In genomic region chr5:72957337-72957736, GRCh38 we compare ENCODE assay signal across 8 cellular contexts. TPM values are rescaled to one million over a fixed set of nuclear protein-coding genes. Genes with fewer than 3 reads are reported as not detected.
A peak's percentile ranks its signal among the peaks of the same experiment; 100 is the strongest.
DNase-seq lines count a peak whose midpoint lies in the region; ATAC-seq, FAIRE-seq and TF ChIP-seq lines count a peak whose summit lies in the region.

No MANE protein-coding gene starts in this region.

- H2AFZ ChIP-seq in IMR-90 (replicated peaks; ENCODE audit: low read length, poor library complexity) (no peak overlapping the region), keratinocyte (ENCODE audit: control insufficient read depth, low read length) (no peak overlapping the region)

- TF ChIP-seq POLR2A in IMR-90 (IDR thresholded peaks at IDR 0.05; ENCODE audit: low read depth, low read length), result no peak
- no peak for TF ChIP-seq POLR2A in spleen (IDR thresholded peaks at IDR 0.05)

- peak overlapping the region; percentile 81 for H3K4me3 ChIP-seq in IMR-90 (ENCODE audit: insufficient read depth, low read depth, low read length)
- peak overlapping the region; percentile 83 to 95 for H3K4me3 ChIP-seq in ascending aorta
- peak overlapping the region; percentile 74 to 96 (median 91) for H3K4me3 ChIP-seq in keratinocyte (ENCODE audit: control insufficient read depth in 2 of 3, extremely low read depth in 1 of 3, insufficient read depth in 2 of 3, low read depth in 1 of 3, low read length in 3 of 3)
- H3K4me3 ChIP-seq in spleen, result peak overlapping the region; percentile 10 to 91 (median 83)

- H4K91ac ChIP-seq in IMR-90 (ENCODE audit: insufficient read depth, low read depth, low read length), result no peak overlapping the region

- no CpG with 5 or more reads among the region's 1 CpG for WGBS in IMR-90 (ENCODE audit: extremely low coverage in 2 of 2, insufficient read length in 1 of 2), 2 experiments
- 71 to 90% (median 87%) methylated on average over 1 of the region's 1 CpG for WGBS in spleen, 5 donors

- ATAC-seq in IMR-90 (ENCODE audit: low read depth) (no peak), GM18870 (IDR thresholded peaks at IDR 0.05; ENCODE audit: unreplicated experiment) (no peak)

- no peaks in the 10 kb centered on the region for H3K9me3 ChIP-seq in IMR-90 (ENCODE audit: control insufficient read depth, insufficient read depth, low read length)
- H3K9me3 ChIP-seq in ascending aorta, result no peaks in the 10 kb centered on the region
- no peaks in the 10 kb centered on the region for H3K9me3 ChIP-seq in keratinocyte (ENCODE audit: control insufficient read depth, low read depth, low read length)
- H3K9me3 ChIP-seq in spleen, result no peaks in the 10 kb centered on the region

- peak overlapping the region; percentile 86 for H2BK5ac ChIP-seq in IMR-90 (ENCODE audit: low read depth, low read length, poor library complexity, severe bottlenecking)

- no peak overlapping the region for H2AK5ac ChIP-seq in IMR-90 (ENCODE audit: low read depth, low read length)

- peak overlapping the region; percentile 80; the same call in 1 of the 2 replicates for H3K23ac ChIP-seq in IMR-90 (ENCODE audit: low read depth, low read length)

- peak overlapping the region; percentile 43; the same call in 1 of the 2 replicates for H3K14ac ChIP-seq in IMR-90 (replicated peaks; ENCODE audit: low read depth, low read length)

- H3K27ac ChIP-seq in IMR-90 (ENCODE audit: insufficient read depth, low read length) (peak overlapping the region; percentile 56; the same call in 1 of the 2 replicates), ascending aorta (peak overlapping the region; percentile 97 to 98), keratinocyte (ENCODE audit: control insufficient read depth, insufficient read depth, low read length) (peak overlapping the region; percentile 99), spleen (peak overlapping the region in 7 of 8 donors; percentile 5 to 97 (median 95))

- CTCF ChIA-PET in IMR-90 (lab: Yijun Ruan, JAX), result no interaction called here

- no peak overlapping the region for H2BK15ac ChIP-seq in IMR-90 (ENCODE audit: low read depth, low read length)

- TF ChIP-seq RAD21 in IMR-90 (IDR thresholded peaks at IDR 0.05; ENCODE audit: low read length), result no peak

- no peak for TF ChIP-seq CTCF in IMR-90 (conservative IDR thresholded peaks at IDR 0.05; ENCODE audit: low read depth, low read length)
- TF ChIP-seq CTCF in ascending aorta (IDR thresholded peaks at IDR 0.05), result no peak
- TF ChIP-seq CTCF in keratinocyte (optimal IDR thresholded peaks at IDR 0.05 in 1 of 3, IDR thresholded peaks at IDR 0.05 in 1 of 3, conservative IDR thresholded peaks at IDR 0.05 in 1 of 3; ENCODE audit: extremely low read depth in 1 of 3, insufficient read depth in 2 of 3, low read length in 3 of 3), result no peak
- no peak for TF ChIP-seq CTCF in spleen (IDR thresholded peaks at IDR 0.05 in 8 of 11, conservative IDR thresholded peaks at IDR 0.05 in 3 of 11)

- DNase-seq in IMR-90 (no peak), ascending aorta (ENCODE audit: low spot score in 2 of 2) (no peak), keratinocyte (ENCODE audit: low read depth, low spot score) (no peak), spleen (no peak), nucleus accumbens (lab: John Stamatoyannopoulos, UW) (no peak), ureter (ENCODE audit: low spot score) (no peak)
- DNase-seq in stimulated activated CD4-positive, alpha-beta T cell treated with anti-CD3 and anti-CD28 coated beads, Interleukin-2, amount 100 ng/mL, for 24 hours, result no peak

- peaks cover 3% of the 10 kb centered on the region for H3K9me1 ChIP-seq in IMR-90 (ENCODE audit: insufficient read depth, low read length)
- no peaks in the 10 kb centered on the region for H3K9me1 ChIP-seq in keratinocyte (ENCODE audit: control insufficient read depth, extremely low read depth, insufficient read depth, low read length)

- H3K4me2 ChIP-seq in IMR-90 (ENCODE audit: low read depth, low read length) (peak overlapping the region; percentile 98), keratinocyte (ENCODE audit: control insufficient read depth, extremely low read depth, insufficient read depth, low read depth, low read length) (peak overlapping the region; percentile 77)

- no peak overlapping the region for H3K56ac ChIP-seq in IMR-90 (ENCODE audit: extremely low read depth, insufficient read depth, low read length)

- peak overlapping the region in 1 of 2 experiments; percentile 39; a peak in 1 of 4 replicates for H4K8ac ChIP-seq in IMR-90 (ENCODE audit: low read depth in 2 of 2, low read length in 2 of 2)

- H3K4me1 ChIP-seq in IMR-90 (ENCODE audit: control insufficient read depth, insufficient read depth, low read length) (peaks cover 8% of the 10 kb centered on the region; the same call in 1 of the 2 replicates), ascending aorta (peaks cover 0 to 22% of the 10 kb centered on the region in 2 donors), keratinocyte (ENCODE audit: control insufficient read depth, extremely low read depth, insufficient read depth, low read length) (peaks cover 26% of the 10 kb centered on the region), spleen (peaks cover 0 to 58% (median 37%) of the 10 kb centered on the region in 6 donors)

- H2BK20ac ChIP-seq in IMR-90 (ENCODE audit: low read depth, low read length), result no peak overlapping the region

- peak overlapping the region; percentile 41; the same call in 1 of the 2 replicates for H3K4ac ChIP-seq in IMR-90 (ENCODE audit: low read depth, low read length)

- H2AK9ac ChIP-seq in IMR-90 (replicated peaks; ENCODE audit: low read depth, low read length, poor library complexity), result no peak overlapping the region

- H4K20me1 ChIP-seq in IMR-90 (ENCODE audit: insufficient read depth, low read length), result peaks cover 5% of the 10 kb centered on the region; the same call in 1 of the 2 replicates
- no peaks in the 10 kb centered on the region for H4K20me1 ChIP-seq in keratinocyte (ENCODE audit: control insufficient read depth, extremely low read depth, insufficient read depth, low read length)

- no peak overlapping the region for H4K5ac ChIP-seq in IMR-90 (ENCODE audit: low read depth, low read length)

- BruUV-seq in IMR-90 (replicated peaks; lab: Mats Ljungman, UMichigan), result no TSS peak

- peak overlapping the region; percentile 69 for H3K9ac ChIP-seq in IMR-90 (ENCODE audit: low read depth, low read length)
- H3K9ac ChIP-seq in keratinocyte (ENCODE audit: control insufficient read depth, extremely low read depth, insufficient read depth, low read length), result peak overlapping the region; percentile 97

- peaks cover 49% of the 10 kb centered on the region for H3K79me2 ChIP-seq in keratinocyte (ENCODE audit: control insufficient read depth, insufficient read depth, low read length)

- H3K27me3 ChIP-seq in IMR-90 (ENCODE audit: control insufficient read depth, insufficient read depth, low read length) (no peaks in the 10 kb centered on the region), ascending aorta (no peaks in the 10 kb centered on the region), keratinocyte (ENCODE audit: control insufficient read depth, extremely low read depth, insufficient read depth, low read length) (no peaks in the 10 kb centered on the region), spleen (replicated peaks in 1 of 7) (peaks cover 0 to 9% (median 0%) of the 10 kb centered on the region in 7 donors)

- H2BK120ac ChIP-seq in IMR-90 (ENCODE audit: low read depth, low read length), result no peak overlapping the region

- H3K18ac ChIP-seq in IMR-90 (ENCODE audit: low read depth, low read length), result no peak overlapping the region

- no peak for FAIRE-seq in keratinocyte (lab: Jason Lieb, UNC)

- peaks cover 3 to 28% of the 10 kb centered on the region in 2 experiments; a peak in 2 of 4 replicates for H3K79me1 ChIP-seq in IMR-90 (ENCODE audit: low read depth in 1 of 2, low read length in 2 of 2)

- in situ Hi-C loops in IMR-90 (cut with MboI; ENCODE audit: low sequenced_read_pairs), result no loop called here

- dilution Hi-C loops in IMR-90 (cut with HindIII; ENCODE audit: low sequenced_read_pairs, unreplicated experiment) (no loop called here), keratinocyte (cut with MboI; ENCODE audit: extremely low pct_ligation_motif_present, low sequenced_read_pairs) (no loop called here)

- POLR2A ChIA-PET in IMR-90 (lab: Charles Lee; ENCODE audit: unreplicated experiment), result no interaction called here

- intact Hi-C loops in IMR-90 (cut with micrococcal nuclease), result loop anchor here (5.0 kb wide), 2 partner anchors 355 to 495 kb away; no protein-coding TSS in a partner anchor
- intact Hi-C loops in ascending aorta (cut with DNase I), result loop anchor here (5.0 kb wide), 2 partner anchors 65 to 110 kb away; no protein-coding TSS in a partner anchor
- intact Hi-C loops in spleen (cut with DNase I; ENCODE audit: low total_unique reads), result no loop called here

- H3K36me3 ChIP-seq in IMR-90 (ENCODE audit: control insufficient read depth, insufficient read depth, low read length) (peaks cover 3% of the 10 kb centered on the region), ascending aorta (no peaks in the 10 kb centered on the region), keratinocyte (ENCODE audit: control insufficient read depth in 2 of 2, extremely low read depth in 1 of 2, insufficient read depth in 2 of 2, low read length in 2 of 2) (no peaks in the 10 kb centered on the region), spleen (no peaks in the 10 kb centered on the region)

TF ChIP-seq in IMR-90, 13 proteins besides CTCF, POLR2A, EP300 and RAD21 (continues in another document):
- no peak for TF ChIP-seq MAZ (IDR thresholded peaks at IDR 0.05; ENCODE audit: borderline replicate concordance, low read depth, low read length)
- no peak for TF ChIP-seq MXI1 (IDR thresholded peaks at IDR 0.05; ENCODE audit: borderline replicate concordance, low read depth, low read length)
- TF ChIP-seq MAFK (IDR thresholded peaks at IDR 0.05; ENCODE audit: low read depth, low read length), result no peak

RNA-seq across cellular contexts. Expression of gene FCHO2, which starts 1.5 kb away (rescaled TPM):
- total RNA-seq in IMR-90 (2012; rRNA removed) (13.1 and 23.5 TPM in 2 replicates), ascending aorta (10.7 TPM), spleen (10 to 100 TPM; 24.8 to 86.6 (median 51.8) TPM), ureter (51.5 TPM)
- polyA plus RNA-seq in IMR-90 (2012; rRNA removed) (5.6 and 6.1 TPM in 2 replicates), keratinocyte (7.8 to 14.8 TPM (median 10.6 TPM) in 3 replicates), spleen (10 to 100 TPM in 1 of 3 donors, 1 to 10 TPM in 2; 5.6 to 12.0 (median 7.9) TPM)
- 1.6 and 3.2 TPM in 2 replicates for polyA plus RNA-seq in IMR-90 (2012; cell fraction: cytosol; rRNA removed)
- 5.5 and 13.2 TPM in 2 replicates for polyA plus RNA-seq in IMR-90 (2012; cell fraction: nucleus; rRNA removed; ENCODE audit: low replicate concordance)
- 35.7 TPM for polyA plus RNA-seq in keratinocyte (2011; ENCODE audit: low read depth)
- polyA plus RNA-seq in keratinocyte (2011; cell fraction: cytosol; rRNA removed), result 6.8 and 9.1 TPM in 2 replicates
- polyA plus RNA-seq in keratinocyte (2011; cell fraction: nucleus; rRNA removed), result 14.3 and 18.1 TPM in 2 replicates
- polyA plus RNA-seq in keratinocyte (2012; ENCODE audit: low replicate concordance), result 6.9 and 14.6 TPM in 2 replicates
- polyA minus RNA-seq in keratinocyte, result 18.5 to 43.0 TPM (median 32.9 TPM) in 3 replicates
- 17.1 TPM for polyA minus RNA-seq in keratinocyte (2011; cell fraction: cytosol; rRNA and poly(A)+ RNA removed)
- polyA minus RNA-seq in keratinocyte (2011; cell fraction: nucleus; rRNA and poly(A)+ RNA removed), result 20.2 and 29.9 TPM in 2 replicates
